In the genomic region with DNA sequence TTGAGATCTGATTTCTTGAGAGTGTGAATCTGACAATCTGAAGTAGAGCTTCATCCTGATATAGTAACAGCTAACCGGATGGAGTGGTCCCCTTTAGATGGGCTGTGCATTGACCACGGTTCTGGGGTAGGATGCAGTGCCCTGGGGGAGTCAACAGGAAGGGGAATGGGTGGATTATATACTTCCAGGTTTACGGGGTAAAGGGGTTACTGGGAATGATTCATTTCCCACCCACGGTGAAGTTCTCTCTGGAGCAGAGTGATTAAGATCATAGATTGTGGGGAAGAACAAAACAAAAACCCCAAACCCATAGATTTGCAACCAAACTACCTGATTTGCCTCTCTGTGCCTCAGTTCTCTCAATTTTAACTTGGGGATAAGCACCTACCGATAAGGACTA, we compare ENCODE assay signal across 14 cellular contexts. TPM values are rescaled to one million over a fixed set of nuclear protein-coding genes. Genes with fewer than 3 reads are reported as not detected.
DNase-seq lines count a peak whose midpoint lies in the region; ATAC-seq and TF ChIP-seq lines count a peak whose summit lies in the region.
"Had no signal": no experiment of that assay in that cellular context is flagged by ENCODE, and none has a peak within 500 bp of the region (broad histone marks: within the 10 kb centered on the region; RNA-seq: fewer than 3 reads in every experiment).

No MANE protein-coding gene starts in this region.

- no peak for TF ChIP-seq EP300 in sigmoid colon (IDR thresholded peaks at IDR 0.05)

- H3K36me3 Mint-ChIP-seq in activated T-cell treated with anti-CD3 and anti-CD28 coated beads, Interleukin-2, amount 50 U/mL, for 24 hours (ENCODE audit: low read depth) = peaks cover 49% of the 10 kb centered on the region
- peaks cover 19% of the 10 kb centered on the region for H3K36me3 Mint-ChIP-seq in chondrocyte (ENCODE audit: low read depth)

- TF ChIP-seq POLR2A in sigmoid colon (IDR thresholded peaks at IDR 0.05) = no peak

- H3K4me3 ChIP-seq in RWPE2 (ENCODE audit: severe bottlenecking) (no peak overlapping the region), sigmoid colon (no peak overlapping the region)

- H3K36me3 ChIP-seq in RWPE2 (ENCODE audit: low read depth) (peaks cover 29% of the 10 kb centered on the region), sigmoid colon (peaks cover 11 to 34% (median 27%) of the 10 kb centered on the region in 4 donors)

- H3K9me3 ChIP-seq in RWPE2 (ENCODE audit: severe bottlenecking) (no peaks in the 10 kb centered on the region), sigmoid colon (no peaks in the 10 kb centered on the region)
- H3K9me3 ChIP-seq: neutrophil had no signal

- H3K27me3 ChIP-seq in RWPE2 (ENCODE audit: insufficient read depth, poor library complexity, severe bottlenecking) (no peaks in the 10 kb centered on the region), sigmoid colon (no peaks in the 10 kb centered on the region)

- no peak for TF ChIP-seq CTCF in RWPE2 (IDR thresholded peaks at IDR 0.05; ENCODE audit: poor library complexity, severe bottlenecking)
- TF ChIP-seq CTCF in chondrocyte (IDR thresholded peaks at IDR 0.05) = no peak
- TF ChIP-seq CTCF in sigmoid colon (IDR thresholded peaks at IDR 0.05) = no peak

- peak overlapping the region; percentile 78 for H3K4me3 Mint-ChIP-seq in activated T-cell treated with anti-CD3 and anti-CD28 coated beads, Interleukin-2, amount 50 U/mL, for 24 hours
- no peak overlapping the region for H3K4me3 Mint-ChIP-seq in chondrocyte (ENCODE audit: unreplicated experiment)

- 35 to 42% methylated on average over 5 of the region's 5 CpGs for WGBS in sigmoid colon, 2 donors

- H3K4me1 ChIP-seq in RWPE2 (ENCODE audit: insufficient read depth, poor library complexity, severe bottlenecking) (no peaks in the 10 kb centered on the region), sigmoid colon (peaks cover 0 to 28% (median 17%) of the 10 kb centered on the region in 4 donors)

- intact Hi-C loops in sigmoid colon (cut with DNase I) = no loop called here

- ATAC-seq in RWPE2 (ENCODE audit: low read depth) (no peak), GM19467 (IDR thresholded peaks at IDR 0.05; ENCODE audit: unreplicated experiment) (no peak), HG03520 (IDR thresholded peaks at IDR 0.05; ENCODE audit: unreplicated experiment) (no peak)

- H3K27ac ChIP-seq in RWPE2 (ENCODE audit: poor library complexity, severe bottlenecking) = no peak overlapping the region
- H3K27ac ChIP-seq in sigmoid colon = no peak overlapping the region
- H3K27ac ChIP-seq: neutrophil had no signal

- H3K27me3 Mint-ChIP-seq in activated T-cell treated with anti-CD3 and anti-CD28 coated beads, Interleukin-2, amount 50 U/mL, for 24 hours = no peaks in the 10 kb centered on the region
- no peaks in the 10 kb centered on the region for H3K27me3 Mint-ChIP-seq in chondrocyte (ENCODE audit: low read depth)

- peak overlapping the region; percentile 79 for H3K27ac Mint-ChIP-seq in activated T-cell treated with anti-CD3 and anti-CD28 coated beads, Interleukin-2, amount 50 U/mL, for 24 hours
- H3K27ac Mint-ChIP-seq in chondrocyte (ENCODE audit: unreplicated experiment) = peak overlapping the region; percentile 86

- peaks cover 42% of the 10 kb centered on the region for H3K4me1 Mint-ChIP-seq in activated T-cell treated with anti-CD3 and anti-CD28 coated beads, Interleukin-2, amount 50 U/mL, for 24 hours (ENCODE audit: low read depth)
- H3K4me1 Mint-ChIP-seq in chondrocyte (ENCODE audit: low read depth) = peaks cover 44% of the 10 kb centered on the region

- H3K9me3 Mint-ChIP-seq in activated T-cell treated with anti-CD3 and anti-CD28 coated beads, Interleukin-2, amount 50 U/mL, for 24 hours = no peaks in the 10 kb centered on the region
- H3K9me3 Mint-ChIP-seq in chondrocyte (ENCODE audit: low read depth) = no peaks in the 10 kb centered on the region

- DNase-seq in activated T-cell treated with anti-CD3 and anti-CD28 coated beads, Interleukin-2, amount 50 U/mL, for 24 hours = peak; percentile 28
- DNase-seq in activated T-cell treated with anti-CD3 and anti-CD28 coated beads for 4 hours (no peak), RWPE2 (ENCODE audit: low spot score) (peak; percentile 19), chondrocyte (ENCODE audit: low spot score) (no peak), sigmoid colon (peak; percentile 12), OCI-M2 (lab: John Stamatoyannopoulos, UW; ENCODE audit: unreplicated experiment) (no peak)
- DNase-seq: effector CD8-positive, alpha-beta T cell; glutamatergic neuron; IMR-90; left colon; NCI-H748 treated with DMSO at 0.1 percent for 48 hours had no signal

RNA-seq across cellular contexts. Expression of gene B4GALT7, which starts 1.5 kb away (rescaled TPM):
- total RNA-seq in chondrocyte = 41.4 to 54.4 TPM (median 43.9 TPM) in 3 replicates
- 10 to 100 TPM; 13.3 to 18.5 (median 15.6) TPM for total RNA-seq in sigmoid colon
- 10 to 100 TPM in 2 of 3 donors, 1 to 10 TPM in 1; 4.9 to 25.8 (median 13.8) TPM for polyA plus RNA-seq in sigmoid colon

RNA-seq across cellular contexts. Expression of gene TMED9, which starts 6.5 kb away (rescaled TPM):
- total RNA-seq in chondrocyte (290 to 299 TPM (median 293 TPM) in 3 replicates), sigmoid colon (10 to 100 TPM; 48.9 to 64.5 (median 55.6) TPM)
- polyA plus RNA-seq in sigmoid colon = 100 to 1,000 TPM in 1 of 3 donors, 10 to 100 TPM in 2; 37.2 to 221 (median 73.8) TPM

RNA-seq across cellular contexts. Expression of gene FAM193B, which starts 44.1 kb away (rescaled TPM):
- total RNA-seq in chondrocyte (75.2 to 85.9 TPM (median 79.1 TPM) in 3 replicates), sigmoid colon (10 to 100 TPM; 39.6 to 82.8 (median 43.9) TPM)
- 10 to 100 TPM in 2 of 3 donors, 1 to 10 TPM in 1; 9.0 to 87.4 (median 10.2) TPM for polyA plus RNA-seq in sigmoid colon

Comparison
In these comparisons a context has a peak if more than half of its experiments do, and no peak if none do; other contexts are left out.
1. DNase-seq: peak in activated T-cell treated with anti-CD3 and anti-CD28 coated beads, Interleukin-2, amount 50 U/mL, for 24 hours (single experiment), RWPE2 (single experiment) and sigmoid colon (single experiment); none in activated T-cell treated with anti-CD3 and anti-CD28 coated beads for 4 hours (single experiment), chondrocyte (single experiment) and OCI-M2 (single experiment).